In genomic region chr3:123026551-123027291, GRCh38 we compare ENCODE assay signal across 8 cellular contexts. TPM values are rescaled to one million over a fixed set of nuclear protein-coding genes. Genes with fewer than 3 reads are reported as not detected.
DNase-seq lines count a peak whose midpoint lies in the region; ATAC-seq and TF ChIP-seq lines count a peak whose summit lies in the region.

No MANE protein-coding gene starts in this region.

- peaks cover 14% of the 10 kb centered on the region for H3K4me1 Mint-ChIP-seq in activated T-helper 1 cell treated with anti-CD3 and anti-CD28 coated beads, Interleukin-12 subunit alpha, Interleukin-12 subunit beta, Interleukin-2, Interleukin-4 antibody, amounts not matched to agents 30 ng/mL and 10 ng/mL and 1 ng/mL, durations not matched to agents 14 hours and 24 hours and 36 hours (ENCODE audit: low read depth)

- no peaks in the 10 kb centered on the region for H3K36me3 Mint-ChIP-seq in activated T-helper 1 cell treated with anti-CD3 and anti-CD28 coated beads, Interleukin-12 subunit alpha, Interleukin-12 subunit beta, Interleukin-2, Interleukin-4 antibody, amounts not matched to agents 30 ng/mL and 10 ng/mL and 1 ng/mL, durations not matched to agents 14 hours and 24 hours and 36 hours (ENCODE audit: low read depth)

- peak overlapping the region; percentile 68 for H3K27ac ChIP-seq in left ventricle myocardium inferior (replicated peaks)
- H3K27ac ChIP-seq in rectal smooth muscle tissue (ENCODE audit: low read depth, low read length), result no peak overlapping the region

- intact Hi-C loops in activated T-helper 1 cell treated with anti-CD3 and anti-CD28 coated beads, Interleukin-12 subunit alpha, Interleukin-12 subunit beta, Interleukin-2, Interleukin-4 antibody, amounts not matched to agents 30 ng/mL and 10 ng/mL and 1 ng/mL, durations not matched to agents 14 hours and 24 hours and 36 hours (cut with micrococcal nuclease), result loop anchor here (1.0 kb wide), 1 partner anchor 40 kb away; no protein-coding TSS in a partner anchor
- intact Hi-C loops in left ventricle myocardium inferior (cut with micrococcal nuclease), result loop anchor here (5.0 kb wide), 1 partner anchor 84 kb away; no protein-coding TSS in a partner anchor

- no peaks in the 10 kb centered on the region for H3K36me3 ChIP-seq in left ventricle myocardium inferior
- H3K36me3 ChIP-seq in rectal smooth muscle tissue (ENCODE audit: control insufficient read depth, insufficient read depth, low read length), result no peaks in the 10 kb centered on the region

- no peak overlapping the region for H3K9ac ChIP-seq in rectal smooth muscle tissue (ENCODE audit: low read length)

- H3K27me3 Mint-ChIP-seq in activated T-helper 1 cell treated with anti-CD3 and anti-CD28 coated beads, Interleukin-12 subunit alpha, Interleukin-12 subunit beta, Interleukin-2, Interleukin-4 antibody, amounts not matched to agents 30 ng/mL and 10 ng/mL and 1 ng/mL, durations not matched to agents 14 hours and 24 hours and 36 hours (ENCODE audit: insufficient read depth), result peaks cover 75% of the 10 kb centered on the region

- peak overlapping the region; percentile 63 for H3K4me3 Mint-ChIP-seq in activated T-helper 1 cell treated with anti-CD3 and anti-CD28 coated beads, Interleukin-12 subunit alpha, Interleukin-12 subunit beta, Interleukin-2, Interleukin-4 antibody, amounts not matched to agents 30 ng/mL and 10 ng/mL and 1 ng/mL, durations not matched to agents 14 hours and 24 hours and 36 hours

- no peak for ATAC-seq in HG03565 (IDR thresholded peaks at IDR 0.05; ENCODE audit: unreplicated experiment)
- ATAC-seq in GM19463 (IDR thresholded peaks at IDR 0.05; ENCODE audit: unreplicated experiment), result no peak

- H3K9me3 Mint-ChIP-seq in activated T-helper 1 cell treated with anti-CD3 and anti-CD28 coated beads, Interleukin-12 subunit alpha, Interleukin-12 subunit beta, Interleukin-2, Interleukin-4 antibody, amounts not matched to agents 30 ng/mL and 10 ng/mL and 1 ng/mL, durations not matched to agents 14 hours and 24 hours and 36 hours, result no peaks in the 10 kb centered on the region

- peaks cover 24% of the 10 kb centered on the region for H3K27me3 ChIP-seq in left ventricle myocardium inferior (ENCODE audit: low read depth)
- peaks cover 34% of the 10 kb centered on the region for H3K27me3 ChIP-seq in rectal smooth muscle tissue (ENCODE audit: control insufficient read depth, insufficient read depth, low read length)

- H3K4me1 ChIP-seq in left ventricle myocardium inferior, result peaks cover 50% of the 10 kb centered on the region
- peaks cover 16% of the 10 kb centered on the region for H3K4me1 ChIP-seq in rectal smooth muscle tissue (ENCODE audit: control insufficient read depth, insufficient read depth, low read length)

- no peak for TF ChIP-seq CTCF in left ventricle myocardium inferior (IDR thresholded peaks at IDR 0.05; ENCODE audit: borderline replicate concordance)

- DNase-seq in stimulated activated CD4-positive, alpha-beta T cell treated with anti-CD3 and anti-CD28 coated beads, Interleukin-4, amount 100 ng/mL, for 24 hours, result peak; percentile 5
- no peak for DNase-seq in stimulated activated CD4-positive, alpha-beta T cell treated with anti-CD3 and anti-CD28 coated beads, Interleukin-1b, Interleukin-23, amount 100 ng/mL, for 48 hours
- DNase-seq in activated T-helper 1 cell treated with anti-CD3 and anti-CD28 coated beads, Interleukin-12 subunit alpha, Interleukin-12 subunit beta, Interleukin-2, Interleukin-4 antibody, amounts not matched to agents 30 ng/mL and 10 ng/mL and 1 ng/mL, durations not matched to agents 14 hours and 24 hours and 36 hours (ENCODE audit: low spot score), result no peak
- DNase-seq in left ventricle myocardium inferior (peak; percentile 39), T1000 (lab: John Stamatoyannopoulos, UW) (no peak)

- no peak overlapping the region for H3K27ac Mint-ChIP-seq in activated T-helper 1 cell treated with anti-CD3 and anti-CD28 coated beads, Interleukin-12 subunit alpha, Interleukin-12 subunit beta, Interleukin-2, Interleukin-4 antibody, amounts not matched to agents 30 ng/mL and 10 ng/mL and 1 ng/mL, durations not matched to agents 14 hours and 24 hours and 36 hours

- H3K4me3 ChIP-seq in left ventricle myocardium inferior (peak overlapping the region; percentile 79), rectal smooth muscle tissue (ENCODE audit: low read length) (peak overlapping the region; percentile 70)

- no peaks in the 10 kb centered on the region for H3K9me3 ChIP-seq in left ventricle myocardium inferior (replicated peaks)

RNA-seq across cellular contexts. Expression of gene SEMA5B, which starts 0.8 kb away (rescaled TPM):
- not detected in 2 replicates for total RNA-seq in activated T-helper 1 cell treated with anti-CD3 and anti-CD28 coated beads, Interleukin-12 subunit alpha, Interleukin-12 subunit beta, Interleukin-2, Interleukin-4 antibody, amounts not matched to agents 30 ng/mL and 10 ng/mL and 1 ng/mL, durations not matched to agents 14 hours and 24 hours and 36 hours
- total RNA-seq in left ventricle myocardium inferior, result 5.3 TPM

RNA-seq across cellular contexts. Expression of gene PDIA5, which starts 40.1 kb away (rescaled TPM):
- total RNA-seq in activated T-helper 1 cell treated with anti-CD3 and anti-CD28 coated beads, Interleukin-12 subunit alpha, Interleukin-12 subunit beta, Interleukin-2, Interleukin-4 antibody, amounts not matched to agents 30 ng/mL and 10 ng/mL and 1 ng/mL, durations not matched to agents 14 hours and 24 hours and 36 hours, result 28.9 and 31.1 TPM in 2 replicates
- total RNA-seq in left ventricle myocardium inferior, result 6.0 TPM

Comparison
In these comparisons a context has a peak if more than half of its experiments do, and no peak if none do; other contexts are left out.
1. DNase-seq: peak in stimulated activated CD4-positive, alpha-beta T cell treated with anti-CD3 and anti-CD28 coated beads, Interleukin-4, amount 100 ng/mL, for 24 hours (single experiment) and left ventricle myocardium inferior (single experiment); none in stimulated activated CD4-positive, alpha-beta T cell treated with anti-CD3 and anti-CD28 coated beads, Interleukin-1b, Interleukin-23, amount 100 ng/mL, for 48 hours (single experiment), activated T-helper 1 cell treated with anti-CD3 and anti-CD28 coated beads, Interleukin-12 subunit alpha, Interleukin-12 subunit beta, Interleukin-2, Interleukin-4 antibody, amounts not matched to agents 30 ng/mL and 10 ng/mL and 1 ng/mL, durations not matched to agents 14 hours and 24 hours and 36 hours (single experiment) and T1000 (single experiment).